ENCODE assay signal across 16 cellular contexts in the genomic region with DNA sequence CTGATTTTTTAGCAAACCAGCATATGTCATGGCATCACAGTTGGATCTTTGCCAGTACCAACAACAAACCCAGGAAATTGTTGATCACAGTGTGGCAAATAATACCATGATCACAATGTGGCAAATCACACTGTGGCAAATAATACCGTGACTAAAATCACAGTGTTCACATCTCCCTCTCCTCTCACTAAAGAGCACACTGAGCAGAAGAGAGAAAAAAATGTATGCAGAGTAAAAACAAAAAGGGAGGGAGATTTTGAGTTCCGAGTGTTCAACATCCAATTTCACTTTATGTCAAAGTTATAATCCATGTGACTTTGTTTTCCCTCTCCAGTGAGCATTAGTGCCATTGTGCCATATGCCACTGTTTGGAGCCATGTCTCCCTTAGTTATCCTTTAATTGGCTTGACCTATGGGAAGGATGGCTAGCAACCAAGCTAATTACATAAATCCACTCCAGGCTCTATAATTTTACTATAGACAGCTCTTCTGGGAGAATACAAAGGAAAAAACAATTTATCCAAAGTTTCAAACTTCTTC.
"Had no signal": no experiment of that assay in that cellular context is flagged by ENCODE, and none has a peak within 500 bp of the region (broad histone marks: within the 10 kb centered on the region; RNA-seq: fewer than 3 reads in every experiment).

No MANE protein-coding gene starts in this region.

- FAIRE-seq: TTC549, urothelium cell line had no signal

- DNase-seq: activated CD4-positive, alpha-beta T cell treated with anti-CD3 and anti-CD28 coated beads, Interleukin-2, amount 10 ng/mL, durations not matched to agents 24 days and 14 days; activated CD4-positive, CD25-positive, alpha-beta regulatory T cell; activated CD8-positive, alpha-beta memory T cell treated with anti-CD3 and anti-CD28 coated beads, Interleukin-2, amount 50 U/mL, for 4 hours; activated CD8-positive, alpha-beta T cell treated with anti-CD3 and anti-CD28 coated beads, Interleukin-2, amount 10 ng/mL, durations not matched to agents 7 days and 5 days; activated gamma-delta T cell treated with Interleukin-2 at 50 U/mL for 16 hours; amniotic stem cell; body of pancreas; effector CD4-positive, alpha-beta T cell; kidney glomerular epithelial cell; left ventricle myocardium superior; mesenchymal stem cell; natural killer cell; thyroid gland had no signal

- ATAC-seq: activated CD8-positive, alpha-beta T cell treated with anti-CD3 and anti-CD28 coated beads, Interleukin-2, amount 10 ng/mL, durations not matched to agents 7 days and 5 days; body of pancreas; left ventricle myocardium superior; natural killer cell; stimulated activated effector memory CD8-positive, alpha-beta T cell treated with anti-CD3 and anti-CD28 coated beads, Interleukin-12 subunit alpha, Interleukin-12 subunit beta, amount 100 ng/mL, for 72 hours had no signal
